8 cellular contexts compared by ENCODE assay signal in the genomic region with DNA sequence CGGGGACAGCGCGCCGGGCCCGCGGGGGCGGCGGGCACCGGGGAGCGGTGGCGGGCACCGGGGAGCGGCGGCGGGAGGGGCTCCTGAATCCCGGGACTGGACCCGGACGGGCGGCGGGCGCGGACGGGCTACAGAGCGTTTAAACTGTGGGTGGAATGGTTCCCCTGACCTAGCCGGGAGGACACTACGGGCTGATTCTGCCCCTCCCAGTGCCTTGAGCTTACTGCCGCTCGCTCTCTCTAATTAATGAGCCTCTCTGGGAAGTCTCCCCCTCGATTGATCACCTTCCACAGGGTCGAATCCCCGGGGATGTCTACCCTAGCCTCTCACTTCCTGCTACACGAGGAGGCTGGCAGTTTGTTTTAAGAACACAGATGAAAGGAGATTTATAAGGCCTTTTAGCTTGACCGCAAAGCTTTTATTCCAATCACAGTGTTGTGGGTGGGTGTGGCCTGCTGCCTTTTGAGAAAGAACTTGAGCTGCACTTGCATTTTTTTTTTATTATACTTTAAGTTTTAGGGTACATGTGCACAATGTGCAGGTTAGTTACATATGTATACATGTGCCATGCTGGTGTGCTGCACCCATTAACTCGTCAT. TPM values are rescaled to one million over a fixed set of nuclear protein-coding genes. Genes with fewer than 3 reads are reported as not detected.
DNase-seq lines count a peak whose midpoint lies in the region; FAIRE-seq and TF ChIP-seq lines count a peak whose summit lies in the region.

No MANE protein-coding gene starts in this region.

- H3K27me3 ChIP-seq in breast epithelium (no peaks in the 10 kb centered on the region), BE2C (peaks cover 19% of the 10 kb centered on the region)

- H3K4me1 ChIP-seq in breast epithelium: no peaks in the 10 kb centered on the region
- H3K4me1 ChIP-seq in mesodermal cell (ENCODE audit: control insufficient read depth, insufficient read depth, low read length, poor library complexity, severe bottlenecking): no peaks in the 10 kb centered on the region
- H3K4me1 ChIP-seq in BE2C: no peaks in the 10 kb centered on the region

- peak; percentile 10 for DNase-seq in GM19239 (ENCODE audit: insufficient read length, low spot score)
- peak; percentile 45 for DNase-seq in KBM-7
- DNase-seq in breast epithelium (ENCODE audit: low spot score in 2 of 2): no peak
- DNase-seq in NCI-H446 (lab: John Stamatoyannopoulos, UW): no peak
- DNase-seq in OCI-M2 (lab: John Stamatoyannopoulos, UW; ENCODE audit: unreplicated experiment): no peak
- DNase-seq in BE2C: no peak
- DNase-seq in UCSD-AML1 (lab: John Stamatoyannopoulos, UW; ENCODE audit: unreplicated experiment): no peak

- H3K36me3 ChIP-seq in breast epithelium: no peaks in the 10 kb centered on the region
- H3K36me3 ChIP-seq in mesodermal cell (ENCODE audit: control insufficient read depth, insufficient read depth, low read length): no peaks in the 10 kb centered on the region
- no peaks in the 10 kb centered on the region for H3K36me3 ChIP-seq in BE2C

- no peaks in the 10 kb centered on the region for H3K9me3 ChIP-seq in breast epithelium
- H3K9me3 ChIP-seq in mesodermal cell (ENCODE audit: control insufficient read depth, low read length): no peaks in the 10 kb centered on the region
- no peaks in the 10 kb centered on the region for H3K9me3 ChIP-seq in BE2C

- H3K4me3 ChIP-seq in breast epithelium: peak overlapping the region; percentile 68 to 92 (median 69)
- peak overlapping the region; percentile 64 for H3K4me3 ChIP-seq in mesodermal cell (ENCODE audit: extremely low read depth, insufficient read depth, low read length, poor library complexity, severe bottlenecking)
- no peak overlapping the region for H3K4me3 ChIP-seq in BE2C (ENCODE audit: low read depth, low read length)

- FAIRE-seq in GM19239 (lab: Jason Lieb, UNC): no peak

- in situ Hi-C loops in KBM-7 (cut with MboI; ENCODE audit: low pct_unique_long_range_greater_than_20kb, low sequenced_read_pairs): no loop called here

- intact Hi-C loops in breast epithelium (cut with DNase I; ENCODE audit: low total_unique reads): no loop called here

- TF ChIP-seq POLR2A in breast epithelium (IDR thresholded peaks at IDR 0.05): no peak

- WGBS in mesodermal cell (ENCODE audit: insufficient coverage in 2 of 2), 2 experiments: 0% methylated on average over 19 to 25 of the region's 34 CpGs

- H3K27ac ChIP-seq in breast epithelium: peak overlapping the region; percentile 66 to 91
- no peak overlapping the region for H3K27ac ChIP-seq in mesodermal cell (ENCODE audit: low read depth, low read length, severe bottlenecking)

- no peak for TF ChIP-seq CTCF in breast epithelium (IDR thresholded peaks at IDR 0.05)
- TF ChIP-seq CTCF in BE2C (IDR thresholded peaks at IDR 0.05; ENCODE audit: low read depth, low read length): no peak

RNA-seq across cellular contexts. Expression of gene GNAL, which starts 1.0 kb away (rescaled TPM):
- 10 to 100 TPM in 1 of 3 donors, 1 to 10 TPM in 2; 6.6 to 15.4 (median 7.5) TPM for total RNA-seq in breast epithelium
- polyA plus RNA-seq in mesodermal cell (2013, experiment 1 of 2): 11.5 TPM
- 12.3 TPM for polyA plus RNA-seq in mesodermal cell (2013, experiment 2 of 2)
- 0.19 TPM for polyA plus RNA-seq in BE2C (2012; ENCODE audit: insufficient read depth, insufficient read length, low read depth)

Comparison
In these comparisons a context has a peak if more than half of its experiments do, and no peak if none do; other contexts are left out.
1. DNase-seq: peak in GM19239 (single experiment) and KBM-7 (single experiment); none in breast epithelium (0 of 2), NCI-H446 (0 of 2), OCI-M2 (single experiment), BE2C (single experiment) and UCSD-AML1 (single experiment).